Comparison of ENCODE assay signal across 1 cellular context in genomic region chr13:110305544-110305943, GRCh38.
TF ChIP-seq lines count a peak whose summit lies in the region.

No MANE protein-coding gene starts in this region.

TF ChIP-seq in GM23338, 12 proteins besides CTCF, POLR2A, EP300 and RAD21 (continued from another document):
- no peak for TF ChIP-seq ETS1 (IDR thresholded peaks at IDR 0.05)
- TF ChIP-seq ZNF462 (CRISPR knock-in tag; IDR thresholded peaks at IDR 0.05), result no peak
- no peak for TF ChIP-seq POLR2AphosphoS5 (IDR thresholded peaks at IDR 0.05; ENCODE audit: low read depth)
- TF ChIP-seq EZH2phosphoT487 (IDR thresholded peaks at IDR 0.05; ENCODE audit: unreplicated experiment), result no peak
- TF ChIP-seq NANOG (IDR thresholded peaks at IDR 0.05; ENCODE audit: borderline replicate concordance), result no peak
- TF ChIP-seq REST (IDR thresholded peaks at IDR 0.05; ENCODE audit: unreplicated experiment), result no peak
- no peak for TF ChIP-seq CREB1 (CRISPR knock-in tag; IDR thresholded peaks at IDR 0.05; ENCODE audit: low read depth)
- TF ChIP-seq ZNF114 (CRISPR knock-in tag; IDR thresholded peaks at IDR 0.05), result no peak
- no peak for TF ChIP-seq EZH2 (IDR thresholded peaks at IDR 0.05; ENCODE audit: low read depth, unreplicated experiment)
